ENCODE assay signal across 14 cellular contexts in the genomic region with DNA sequence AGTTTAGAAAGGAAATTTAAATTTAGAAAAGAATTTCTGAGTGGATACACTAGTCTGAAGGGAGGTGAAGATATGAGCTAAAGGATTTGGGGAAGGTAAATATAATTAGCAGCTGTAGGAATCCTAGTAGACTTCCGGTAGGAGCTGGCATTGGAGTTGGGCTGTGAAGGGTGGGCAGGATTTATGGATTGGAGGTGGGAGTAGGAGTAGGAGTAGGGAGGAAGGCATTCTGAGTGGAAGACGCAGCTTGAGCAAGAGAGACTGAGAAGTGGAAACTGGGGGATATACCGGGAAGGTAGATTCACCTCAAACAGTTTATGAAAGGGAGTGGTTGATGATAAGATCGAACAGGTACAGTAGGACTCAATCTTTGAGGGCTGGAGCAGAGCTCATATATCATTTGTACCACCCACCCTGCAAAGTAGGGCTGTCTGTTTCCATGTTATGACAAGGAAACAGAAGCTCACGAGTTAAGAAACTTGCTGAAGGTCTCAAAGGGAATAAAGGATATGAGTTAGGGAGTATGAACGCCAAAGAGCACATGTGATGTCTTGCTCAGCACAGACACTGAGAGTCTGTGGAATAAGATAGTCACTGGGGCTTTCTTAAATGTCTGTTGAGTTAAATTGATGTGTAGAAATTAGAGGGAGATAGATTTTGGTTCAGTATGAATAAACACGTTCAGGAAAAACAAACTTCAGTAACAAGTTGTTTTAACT.
DNase-seq lines count a peak whose midpoint lies in the region; TF ChIP-seq lines count a peak whose summit lies in the region.
"Had no signal": no experiment of that assay in that cellular context is flagged by ENCODE, and none has a peak within 500 bp of the region (broad histone marks: within the 10 kb centered on the region; RNA-seq: fewer than 3 reads in every experiment).

No MANE protein-coding gene starts in this region.

- POLR2A ChIA-PET in PC-9 (lab: Charles Lee; ENCODE audit: unreplicated experiment): no interaction called here

- TF ChIP-seq CTCF in nephron progenitor cell (IDR thresholded peaks at IDR 0.05) (no peak), PC-9 (conservative IDR thresholded peaks at IDR 0.05) (no peak), MM.1S (IDR thresholded peaks at IDR 0.05; ENCODE audit: low read length) (no peak)

- H3F3A ChIP-seq in PC-9 (ENCODE audit: insufficient read depth, low read depth) (no peaks in the 10 kb centered on the region), MM.1S (ENCODE audit: insufficient read depth, low read length) (no peaks in the 10 kb centered on the region)

- no peaks in the 10 kb centered on the region; the same call in 1 of the 2 replicates for H3K9me3 ChIP-seq in PC-9 (ENCODE audit: insufficient read depth, low read depth)
- no peaks in the 10 kb centered on the region for H3K9me3 ChIP-seq in MM.1S (replicated peaks; ENCODE audit: insufficient read depth, low read length)
- H3K9me3 ChIP-seq: HAP-1 had no signal

- H3K79me2 ChIP-seq in PC-9 (ENCODE audit: low read depth): no peaks in the 10 kb centered on the region
- no peaks in the 10 kb centered on the region for H3K79me2 ChIP-seq in MM.1S (ENCODE audit: low read length)

- peaks cover 64% of the 10 kb centered on the region for H3K4me1 Mint-ChIP-seq in nephron progenitor cell
- H3K4me1 Mint-ChIP-seq: B cell had no signal

- no peaks in the 10 kb centered on the region for H3K36me3 ChIP-seq in PC-9 (ENCODE audit: low read depth)
- H3K36me3 ChIP-seq in MM.1S (replicated peaks; ENCODE audit: insufficient read depth, low read length): no peaks in the 10 kb centered on the region
- H3K36me3 ChIP-seq: BLaER1 treated with 17β-estradiol and CSF1 and Interleukin-3, amounts not matched to agents 10 nM and 100 nM; HAP-1 had no signal

- H3K27ac ChIP-seq in PC-9 (no peak overlapping the region), MM.1S (ENCODE audit: low read length) (no peak overlapping the region)
- H3K27ac ChIP-seq: BLaER1 treated with 17β-estradiol and CSF1 and Interleukin-3, amounts not matched to agents 10 nM and 100 nM had no signal

- H3K9me2 ChIP-seq in PC-9 (ENCODE audit: insufficient read depth) (no peaks in the 10 kb centered on the region), MM.1S (replicated peaks; ENCODE audit: insufficient read depth, low read length) (no peaks in the 10 kb centered on the region)

- peak overlapping the region; percentile 35 for H3K4me3 Mint-ChIP-seq in nephron progenitor cell
- H3K4me3 Mint-ChIP-seq: B cell; CD8-positive, alpha-beta T cell had no signal

- DNase-seq in SK-MEL-5 (ENCODE audit: low read depth, low spot score): peak; percentile 8
- peak; percentile 8 for DNase-seq in fibroblast of peridontal ligament (ENCODE audit: extremely low read depth)
- DNase-seq in nephron progenitor cell: peak; percentile 24
- DNase-seq in stromal cell of bone marrow (ENCODE audit: low read depth): peak; percentile 67
- DNase-seq in PC-9: no peak
- no peak for DNase-seq in GM19238 (ENCODE audit: insufficient read length, low spot score)
- no peak for DNase-seq in MM.1S
- DNase-seq: Calu3; CD8-positive, alpha-beta T cell; DMS79 treated with DMSO at 0.1 percent for 48 hours; GF-D8 had no signal

- H3K36me3 Mint-ChIP-seq in nephron progenitor cell (ENCODE audit: low read depth): no peaks in the 10 kb centered on the region
- H3K36me3 Mint-ChIP-seq: CD8-positive, alpha-beta T cell had no signal

- peaks cover 3% of the 10 kb centered on the region for H3K27me3 Mint-ChIP-seq in nephron progenitor cell (ENCODE audit: low read depth, poor library complexity)

- no peak overlapping the region for H3K4me3 ChIP-seq in PC-9
- H3K4me3 ChIP-seq in MM.1S (ENCODE audit: low read length): no peak overlapping the region
- H3K4me3 ChIP-seq: BLaER1 treated with 17β-estradiol and CSF1 and Interleukin-3, amounts not matched to agents 10 nM and 100 nM; HAP-1 had no signal

- H3K9me3 Mint-ChIP-seq in nephron progenitor cell: peaks cover 25% of the 10 kb centered on the region
- H3K9me3 Mint-ChIP-seq: CD8-positive, alpha-beta T cell had no signal

- BruUV-seq in PC-9 (replicated peaks; lab: Mats Ljungman, UMichigan): no TSS peak

- intact Hi-C loops in PC-9 (cut with micrococcal nuclease; ENCODE audit: unreplicated experiment): no loop called here

- no peak overlapping the region for H3K9ac ChIP-seq in MM.1S (ENCODE audit: low read length)
- H3K9ac ChIP-seq: BLaER1 treated with 17β-estradiol and CSF1 and Interleukin-3, amounts not matched to agents 10 nM and 100 nM had no signal

- H3K4me1 ChIP-seq in PC-9 (replicated peaks; ENCODE audit: insufficient read depth): no peaks in the 10 kb centered on the region
- H3K4me1 ChIP-seq in MM.1S (ENCODE audit: low read length): no peaks in the 10 kb centered on the region
- H3K4me1 ChIP-seq: BLaER1 treated with 17β-estradiol and CSF1 and Interleukin-3, amounts not matched to agents 10 nM and 100 nM; HAP-1 had no signal

- no peak overlapping the region for H3K4me2 ChIP-seq in PC-9
- no peak overlapping the region for H3K4me2 ChIP-seq in MM.1S (ENCODE audit: low read depth, low read length)
- H3K4me2 ChIP-seq: BLaER1 treated with 17β-estradiol and CSF1 and Interleukin-3, amounts not matched to agents 10 nM and 100 nM had no signal

- H2AFZ ChIP-seq in PC-9: no peak overlapping the region
- H2AFZ ChIP-seq in MM.1S (ENCODE audit: low read length): no peak overlapping the region

- H3K27me3 ChIP-seq in PC-9 (ENCODE audit: insufficient read depth, low read depth): peaks cover 68% of the 10 kb centered on the region
- H3K27me3 ChIP-seq in MM.1S (replicated peaks; ENCODE audit: insufficient read depth, low read length): no peaks in the 10 kb centered on the region
- H3K27me3 ChIP-seq: BLaER1 treated with 17β-estradiol and CSF1 and Interleukin-3, amounts not matched to agents 10 nM and 100 nM had no signal

- in situ Hi-C loops in SK-MEL-5 (cut with HindIII; ENCODE audit: low pct_unique_long_range_greater_than_20kb, low sequenced_read_pairs): no loop called here

- peak overlapping the region; percentile 82 for H3K27ac Mint-ChIP-seq in nephron progenitor cell
- H3K27ac Mint-ChIP-seq: B cell; CD8-positive, alpha-beta T cell had no signal

- CTCF ChIA-PET in PC-9 (lab: Charles Lee): no interaction called here

- H4K20me1 ChIP-seq in PC-9 (ENCODE audit: insufficient read depth): no peaks in the 10 kb centered on the region
- H4K20me1 ChIP-seq in MM.1S (ENCODE audit: insufficient read depth, low read length): no peaks in the 10 kb centered on the region
- H4K20me1 ChIP-seq: BLaER1 treated with 17β-estradiol and CSF1 and Interleukin-3, amounts not matched to agents 10 nM and 100 nM had no signal

Comparison
In these comparisons a context has a peak if more than half of its experiments do, and no peak if none do; other contexts are left out.
1. DNase-seq: peak in SK-MEL-5 (single experiment), fibroblast of peridontal ligament (single experiment), nephron progenitor cell (single experiment) and stromal cell of bone marrow (single experiment); none in PC-9 (0 of 2), GM19238 (single experiment) and MM.1S (single experiment).